In the genomic region with DNA sequence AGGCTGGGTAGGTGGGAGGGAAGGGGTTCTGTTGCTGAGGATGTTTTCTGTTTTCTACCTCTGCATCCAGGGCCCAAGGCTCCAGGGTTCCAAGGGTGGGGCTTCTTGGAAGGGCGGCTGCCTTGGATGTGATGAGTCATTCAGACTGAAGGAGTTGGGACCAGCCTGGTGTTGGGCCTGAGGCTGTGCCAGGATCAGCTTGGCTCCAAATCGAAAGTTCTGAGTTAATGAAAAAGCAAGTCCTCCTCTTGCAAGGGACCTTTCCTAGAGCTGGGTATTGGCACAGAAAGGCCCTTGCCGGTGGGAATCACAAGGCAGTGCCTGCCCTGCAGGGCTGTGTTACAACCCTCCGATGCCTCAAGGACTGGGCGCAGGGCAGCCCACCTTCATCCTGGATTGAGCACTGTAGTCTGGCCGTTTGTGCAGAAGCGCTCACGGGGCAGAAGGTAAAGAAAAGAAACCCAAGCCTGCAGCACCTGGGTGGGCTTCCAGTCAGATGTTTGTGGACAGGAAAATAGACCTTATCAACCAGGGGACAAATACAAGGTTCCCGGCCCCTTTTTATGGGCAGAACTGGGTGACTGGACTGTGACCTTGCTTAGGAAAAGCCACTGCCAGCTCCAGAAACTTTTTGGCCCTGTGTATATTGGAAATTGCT, we compare ENCODE assay signal across 1 cellular context.
TF ChIP-seq lines count a peak whose summit lies in the region.

No MANE protein-coding gene starts in this region.

TF ChIP-seq in HepG2, 621 proteins besides CTCF, POLR2A, EP300 and RAD21 (continued from another document and continues in another):
- TF ChIP-seq, protein P1, sequence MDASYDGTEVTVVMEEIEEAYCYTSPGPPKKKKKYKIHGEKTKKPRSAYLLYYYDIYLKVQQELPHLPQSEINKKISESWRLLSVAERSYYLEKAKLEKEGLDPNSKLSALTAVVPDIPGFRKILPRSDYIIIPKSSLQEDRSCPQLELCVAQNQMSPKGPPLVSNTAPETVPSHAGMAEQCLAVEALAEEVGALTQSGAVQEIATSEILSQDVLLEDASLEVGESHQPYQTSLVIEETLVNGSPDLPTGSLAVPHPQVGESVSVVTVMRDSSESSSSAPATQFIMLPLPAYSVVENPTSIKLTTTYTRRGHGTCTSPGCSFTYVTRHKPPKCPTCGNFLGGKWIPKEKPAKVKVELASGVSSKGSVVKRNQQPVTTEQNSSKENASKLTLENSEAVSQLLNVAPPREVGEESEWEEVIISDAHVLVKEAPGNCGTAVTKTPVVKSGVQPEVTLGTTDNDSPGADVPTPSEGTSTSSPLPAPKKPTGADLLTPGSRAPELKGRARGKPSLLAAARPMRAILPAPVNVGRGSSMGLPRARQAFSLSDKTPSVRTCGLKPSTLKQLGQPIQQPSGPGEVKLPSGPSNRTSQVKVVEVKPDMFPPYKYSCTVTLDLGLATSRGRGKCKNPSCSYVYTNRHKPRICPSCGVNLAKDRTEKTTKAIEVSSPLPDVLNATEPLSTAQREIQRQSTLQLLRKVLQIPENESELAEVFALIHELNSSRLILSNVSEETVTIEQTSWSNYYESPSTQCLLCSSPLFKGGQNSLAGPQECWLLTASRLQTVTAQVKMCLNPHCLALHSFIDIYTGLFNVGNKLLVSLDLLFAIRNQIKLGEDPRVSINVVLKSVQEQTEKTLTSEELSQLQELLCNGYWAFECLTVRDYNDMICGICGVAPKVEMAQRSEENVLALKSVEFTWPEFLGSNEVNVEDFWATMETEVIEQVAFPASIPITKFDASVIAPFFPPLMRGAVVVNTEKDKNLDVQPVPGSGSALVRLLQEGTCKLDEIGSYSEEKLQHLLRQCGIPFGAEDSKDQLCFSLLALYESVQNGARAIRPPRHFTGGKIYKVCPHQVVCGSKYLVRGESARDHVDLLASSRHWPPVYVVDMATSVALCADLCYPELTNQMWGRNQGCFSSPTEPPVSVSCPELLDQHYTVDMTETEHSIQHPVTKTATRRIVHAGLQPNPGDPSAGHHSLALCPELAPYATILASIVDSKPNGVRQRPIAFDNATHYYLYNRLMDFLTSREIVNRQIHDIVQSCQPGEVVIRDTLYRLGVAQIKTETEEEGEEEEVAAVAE (CRISPR knock-in tag; IDR thresholded peaks at IDR 0.05; ENCODE audit: borderline replicate concordance): no peak
- TF ChIP-seq, protein P2, sequence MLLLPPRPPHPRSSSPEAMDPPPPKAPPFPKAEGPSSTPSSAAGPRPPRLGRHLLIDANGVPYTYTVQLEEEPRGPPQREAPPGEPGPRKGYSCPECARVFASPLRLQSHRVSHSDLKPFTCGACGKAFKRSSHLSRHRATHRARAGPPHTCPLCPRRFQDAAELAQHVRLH (CRISPR knock-in tag; IDR thresholded peaks at IDR 0.05; ENCODE audit: borderline replicate concordance, low read depth): peak; percentile 25; the same call in 1 of the 2 replicates
- TF ChIP-seq HNRNPK (IDR thresholded peaks at IDR 0.05; ENCODE audit: low read depth, low read length, poor library complexity, severe bottlenecking) (no peak), U2AF1 (optimal IDR thresholded peaks at IDR 0.05; ENCODE audit: low read depth, low read length) (peak; percentile 52), ZNF460 (CRISPR knock-in tag; IDR thresholded peaks at IDR 0.05; ENCODE audit: borderline replicate concordance) (no peak), SMARCE1 (IDR thresholded peaks at IDR 0.05; ENCODE audit: borderline replicate concordance) (no peak), ZNF33A (CRISPR knock-in tag; IDR thresholded peaks at IDR 0.05; ENCODE audit: borderline replicate concordance) (no peak), ZNF550 (CRISPR knock-in tag; IDR thresholded peaks at IDR 0.05; ENCODE audit: borderline replicate concordance) (no peak), FOSL2 (CRISPR knock-in tag; IDR thresholded peaks at IDR 0.05) (peak; percentile 20; the same call in 1 of the 2 replicates), SAFB2 (CRISPR knock-in tag; IDR thresholded peaks at IDR 0.05; ENCODE audit: borderline replicate concordance, low read depth) (0 out of 2 replicates have a peak, but pooled peaks have one; percentile 65), CCAR2 (optimal IDR thresholded peaks at IDR 0.05; ENCODE audit: low read depth, low read length) (no peak), ZNF724P (CRISPR knock-in tag; IDR thresholded peaks at IDR 0.05; ENCODE audit: borderline replicate concordance) (no peak), CHD2 (IDR thresholded peaks at IDR 0.05; ENCODE audit: low read depth, low read length) (no peak), ZNF430 (CRISPR knock-in tag; IDR thresholded peaks at IDR 0.05) (no peak), RFX1 (IDR thresholded peaks at IDR 0.05) (no peak), ZC3H13 (CRISPR knock-in tag; IDR thresholded peaks at IDR 0.05) (no peak), CHCHD3 (CRISPR knock-in tag; IDR thresholded peaks at IDR 0.05) (no peak), NONO (IDR thresholded peaks at IDR 0.05) (no peak), NONO (CRISPR knock-in tag; conservative IDR thresholded peaks at IDR 0.05) (no peak), SAP130 (CRISPR knock-in tag; IDR thresholded peaks at IDR 0.05; ENCODE audit: low read depth) (no peak)
- TF ChIP-seq, protein P3, sequence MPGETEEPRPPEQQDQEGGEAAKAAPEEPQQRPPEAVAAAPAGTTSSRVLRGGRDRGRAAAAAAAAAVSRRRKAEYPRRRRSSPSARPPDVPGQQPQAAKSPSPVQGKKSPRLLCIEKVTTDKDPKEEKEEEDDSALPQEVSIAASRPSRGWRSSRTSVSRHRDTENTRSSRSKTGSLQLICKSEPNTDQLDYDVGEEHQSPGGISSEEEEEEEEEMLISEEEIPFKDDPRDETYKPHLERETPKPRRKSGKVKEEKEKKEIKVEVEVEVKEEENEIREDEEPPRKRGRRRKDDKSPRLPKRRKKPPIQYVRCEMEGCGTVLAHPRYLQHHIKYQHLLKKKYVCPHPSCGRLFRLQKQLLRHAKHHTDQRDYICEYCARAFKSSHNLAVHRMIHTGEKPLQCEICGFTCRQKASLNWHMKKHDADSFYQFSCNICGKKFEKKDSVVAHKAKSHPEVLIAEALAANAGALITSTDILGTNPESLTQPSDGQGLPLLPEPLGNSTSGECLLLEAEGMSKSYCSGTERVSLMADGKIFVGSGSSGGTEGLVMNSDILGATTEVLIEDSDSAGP (CRISPR knock-in tag; IDR thresholded peaks at IDR 0.05; ENCODE audit: borderline replicate concordance): peak; percentile 17; the same call in 1 of the 2 replicates
- TF ChIP-seq, protein P4, sequence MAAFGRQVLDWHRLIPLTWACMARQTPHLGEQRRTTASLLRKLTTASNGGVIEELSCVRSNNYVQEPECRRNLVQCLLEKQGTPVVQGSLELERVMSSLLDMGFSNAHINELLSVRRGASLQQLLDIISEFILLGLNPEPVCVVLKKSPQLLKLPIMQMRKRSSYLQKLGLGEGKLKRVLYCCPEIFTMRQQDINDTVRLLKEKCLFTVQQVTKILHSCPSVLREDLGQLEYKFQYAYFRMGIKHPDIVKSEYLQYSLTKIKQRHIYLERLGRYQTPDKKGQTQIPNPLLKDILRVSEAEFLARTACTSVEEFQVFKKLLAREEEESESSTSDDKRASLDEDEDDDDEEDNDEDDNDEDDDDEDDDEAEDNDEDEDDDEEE (CRISPR knock-in tag; IDR thresholded peaks at IDR 0.05): no peak
- TF ChIP-seq, protein P5, sequence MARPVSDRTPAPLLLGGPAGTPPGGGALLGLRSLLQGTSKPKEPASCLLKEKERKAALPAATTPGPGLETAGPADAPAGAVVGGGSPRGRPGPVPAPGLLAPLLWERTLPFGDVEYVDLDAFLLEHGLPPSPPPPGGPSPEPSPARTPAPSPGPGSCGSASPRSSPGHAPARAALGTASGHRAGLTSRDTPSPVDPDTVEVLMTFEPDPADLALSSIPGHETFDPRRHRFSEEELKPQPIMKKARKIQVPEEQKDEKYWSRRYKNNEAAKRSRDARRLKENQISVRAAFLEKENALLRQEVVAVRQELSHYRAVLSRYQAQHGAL (CRISPR knock-in tag; IDR thresholded peaks at IDR 0.05; ENCODE audit: not compliant biosample characterization): no peak
- TF ChIP-seq, protein P6, sequence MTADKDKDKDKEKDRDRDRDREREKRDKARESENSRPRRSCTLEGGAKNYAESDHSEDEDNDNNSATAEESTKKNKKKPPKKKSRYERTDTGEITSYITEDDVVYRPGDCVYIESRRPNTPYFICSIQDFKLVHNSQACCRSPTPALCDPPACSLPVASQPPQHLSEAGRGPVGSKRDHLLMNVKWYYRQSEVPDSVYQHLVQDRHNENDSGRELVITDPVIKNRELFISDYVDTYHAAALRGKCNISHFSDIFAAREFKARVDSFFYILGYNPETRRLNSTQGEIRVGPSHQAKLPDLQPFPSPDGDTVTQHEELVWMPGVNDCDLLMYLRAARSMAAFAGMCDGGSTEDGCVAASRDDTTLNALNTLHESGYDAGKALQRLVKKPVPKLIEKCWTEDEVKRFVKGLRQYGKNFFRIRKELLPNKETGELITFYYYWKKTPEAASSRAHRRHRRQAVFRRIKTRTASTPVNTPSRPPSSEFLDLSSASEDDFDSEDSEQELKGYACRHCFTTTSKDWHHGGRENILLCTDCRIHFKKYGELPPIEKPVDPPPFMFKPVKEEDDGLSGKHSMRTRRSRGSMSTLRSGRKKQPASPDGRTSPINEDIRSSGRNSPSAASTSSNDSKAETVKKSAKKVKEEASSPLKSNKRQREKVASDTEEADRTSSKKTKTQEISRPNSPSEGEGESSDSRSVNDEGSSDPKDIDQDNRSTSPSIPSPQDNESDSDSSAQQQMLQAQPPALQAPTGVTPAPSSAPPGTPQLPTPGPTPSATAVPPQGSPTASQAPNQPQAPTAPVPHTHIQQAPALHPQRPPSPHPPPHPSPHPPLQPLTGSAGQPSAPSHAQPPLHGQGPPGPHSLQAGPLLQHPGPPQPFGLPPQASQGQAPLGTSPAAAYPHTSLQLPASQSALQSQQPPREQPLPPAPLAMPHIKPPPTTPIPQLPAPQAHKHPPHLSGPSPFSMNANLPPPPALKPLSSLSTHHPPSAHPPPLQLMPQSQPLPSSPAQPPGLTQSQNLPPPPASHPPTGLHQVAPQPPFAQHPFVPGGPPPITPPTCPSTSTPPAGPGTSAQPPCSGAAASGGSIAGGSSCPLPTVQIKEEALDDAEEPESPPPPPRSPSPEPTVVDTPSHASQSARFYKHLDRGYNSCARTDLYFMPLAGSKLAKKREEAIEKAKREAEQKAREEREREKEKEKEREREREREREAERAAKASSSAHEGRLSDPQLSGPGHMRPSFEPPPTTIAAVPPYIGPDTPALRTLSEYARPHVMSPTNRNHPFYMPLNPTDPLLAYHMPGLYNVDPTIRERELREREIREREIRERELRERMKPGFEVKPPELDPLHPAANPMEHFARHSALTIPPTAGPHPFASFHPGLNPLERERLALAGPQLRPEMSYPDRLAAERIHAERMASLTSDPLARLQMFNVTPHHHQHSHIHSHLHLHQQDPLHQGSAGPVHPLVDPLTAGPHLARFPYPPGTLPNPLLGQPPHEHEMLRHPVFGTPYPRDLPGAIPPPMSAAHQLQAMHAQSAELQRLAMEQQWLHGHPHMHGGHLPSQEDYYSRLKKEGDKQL (CRISPR knock-in tag; IDR thresholded peaks at IDR 0.05; ENCODE audit: low read depth): no peak
- TF ChIP-seq, protein P7, sequence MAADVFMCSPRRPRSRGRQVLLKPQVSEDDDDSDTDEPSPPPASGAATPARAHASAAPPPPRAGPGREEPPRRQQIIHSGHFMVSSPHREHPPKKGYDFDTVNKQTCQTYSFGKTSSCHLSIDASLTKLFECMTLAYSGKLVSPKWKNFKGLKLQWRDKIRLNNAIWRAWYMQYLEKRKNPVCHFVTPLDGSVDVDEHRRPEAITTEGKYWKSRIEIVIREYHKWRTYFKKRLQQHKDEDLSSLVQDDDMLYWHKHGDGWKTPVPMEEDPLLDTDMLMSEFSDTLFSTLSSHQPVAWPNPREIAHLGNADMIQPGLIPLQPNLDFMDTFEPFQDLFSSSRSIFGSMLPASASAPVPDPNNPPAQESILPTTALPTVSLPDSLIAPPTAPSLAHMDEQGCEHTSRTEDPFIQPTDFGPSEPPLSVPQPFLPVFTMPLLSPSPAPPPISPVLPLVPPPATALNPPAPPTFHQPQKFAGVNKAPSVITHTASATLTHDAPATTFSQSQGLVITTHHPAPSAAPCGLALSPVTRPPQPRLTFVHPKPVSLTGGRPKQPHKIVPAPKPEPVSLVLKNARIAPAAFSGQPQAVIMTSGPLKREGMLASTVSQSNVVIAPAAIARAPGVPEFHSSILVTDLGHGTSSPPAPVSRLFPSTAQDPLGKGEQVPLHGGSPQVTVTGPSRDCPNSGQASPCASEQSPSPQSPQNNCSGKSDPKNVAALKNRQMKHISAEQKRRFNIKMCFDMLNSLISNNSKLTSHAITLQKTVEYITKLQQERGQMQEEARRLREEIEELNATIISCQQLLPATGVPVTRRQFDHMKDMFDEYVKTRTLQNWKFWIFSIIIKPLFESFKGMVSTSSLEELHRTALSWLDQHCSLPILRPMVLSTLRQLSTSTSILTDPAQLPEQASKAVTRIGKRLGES (CRISPR knock-in tag; IDR thresholded peaks at IDR 0.05; ENCODE audit: borderline replicate concordance): no peak
- TF ChIP-seq, protein P8, sequence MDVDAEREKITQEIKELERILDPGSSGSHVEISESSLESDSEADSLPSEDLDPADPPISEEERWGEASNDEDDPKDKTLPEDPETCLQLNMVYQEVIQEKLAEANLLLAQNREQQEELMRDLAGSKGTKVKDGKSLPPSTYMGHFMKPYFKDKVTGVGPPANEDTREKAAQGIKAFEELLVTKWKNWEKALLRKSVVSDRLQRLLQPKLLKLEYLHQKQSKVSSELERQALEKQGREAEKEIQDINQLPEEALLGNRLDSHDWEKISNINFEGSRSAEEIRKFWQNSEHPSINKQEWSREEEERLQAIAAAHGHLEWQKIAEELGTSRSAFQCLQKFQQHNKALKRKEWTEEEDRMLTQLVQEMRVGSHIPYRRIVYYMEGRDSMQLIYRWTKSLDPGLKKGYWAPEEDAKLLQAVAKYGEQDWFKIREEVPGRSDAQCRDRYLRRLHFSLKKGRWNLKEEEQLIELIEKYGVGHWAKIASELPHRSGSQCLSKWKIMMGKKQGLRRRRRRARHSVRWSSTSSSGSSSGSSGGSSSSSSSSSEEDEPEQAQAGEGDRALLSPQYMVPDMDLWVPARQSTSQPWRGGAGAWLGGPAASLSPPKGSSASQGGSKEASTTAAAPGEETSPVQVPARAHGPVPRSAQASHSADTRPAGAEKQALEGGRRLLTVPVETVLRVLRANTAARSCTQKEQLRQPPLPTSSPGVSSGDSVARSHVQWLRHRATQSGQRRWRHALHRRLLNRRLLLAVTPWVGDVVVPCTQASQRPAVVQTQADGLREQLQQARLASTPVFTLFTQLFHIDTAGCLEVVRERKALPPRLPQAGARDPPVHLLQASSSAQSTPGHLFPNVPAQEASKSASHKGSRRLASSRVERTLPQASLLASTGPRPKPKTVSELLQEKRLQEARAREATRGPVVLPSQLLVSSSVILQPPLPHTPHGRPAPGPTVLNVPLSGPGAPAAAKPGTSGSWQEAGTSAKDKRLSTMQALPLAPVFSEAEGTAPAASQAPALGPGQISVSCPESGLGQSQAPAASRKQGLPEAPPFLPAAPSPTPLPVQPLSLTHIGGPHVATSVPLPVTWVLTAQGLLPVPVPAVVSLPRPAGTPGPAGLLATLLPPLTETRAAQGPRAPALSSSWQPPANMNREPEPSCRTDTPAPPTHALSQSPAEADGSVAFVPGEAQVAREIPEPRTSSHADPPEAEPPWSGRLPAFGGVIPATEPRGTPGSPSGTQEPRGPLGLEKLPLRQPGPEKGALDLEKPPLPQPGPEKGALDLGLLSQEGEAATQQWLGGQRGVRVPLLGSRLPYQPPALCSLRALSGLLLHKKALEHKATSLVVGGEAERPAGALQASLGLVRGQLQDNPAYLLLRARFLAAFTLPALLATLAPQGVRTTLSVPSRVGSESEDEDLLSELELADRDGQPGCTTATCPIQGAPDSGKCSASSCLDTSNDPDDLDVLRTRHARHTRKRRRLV (CRISPR knock-in tag; IDR thresholded peaks at IDR 0.05): no peak
- TF ChIP-seq, protein P9, sequence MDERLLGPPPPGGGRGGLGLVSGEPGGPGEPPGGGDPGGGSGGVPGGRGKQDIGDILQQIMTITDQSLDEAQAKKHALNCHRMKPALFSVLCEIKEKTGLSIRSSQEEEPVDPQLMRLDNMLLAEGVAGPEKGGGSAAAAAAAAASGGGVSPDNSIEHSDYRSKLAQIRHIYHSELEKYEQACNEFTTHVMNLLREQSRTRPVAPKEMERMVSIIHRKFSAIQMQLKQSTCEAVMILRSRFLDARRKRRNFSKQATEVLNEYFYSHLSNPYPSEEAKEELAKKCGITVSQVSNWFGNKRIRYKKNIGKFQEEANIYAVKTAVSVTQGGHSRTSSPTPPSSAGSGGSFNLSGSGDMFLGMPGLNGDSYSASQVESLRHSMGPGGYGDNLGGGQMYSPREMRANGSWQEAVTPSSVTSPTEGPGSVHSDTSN (CRISPR knock-in tag; IDR thresholded peaks at IDR 0.05): no peak
